Comparison of ENCODE assay signal across 18 cellular contexts in genomic region chr10:25815236-25815635, GRCh38.
DNase-seq lines count a peak whose midpoint lies in the region; ATAC-seq and TF ChIP-seq lines count a peak whose summit lies in the region.
"Had no signal": no experiment of that assay in that cellular context is flagged by ENCODE, and none has a peak within 500 bp of the region (broad histone marks: within the 10 kb centered on the region; RNA-seq: fewer than 3 reads in every experiment).

No MANE protein-coding gene starts in this region.

- H3K4me1 ChIP-seq in H9 (ENCODE audit: insufficient read depth, low read length): no peaks in the 10 kb centered on the region; the same call in 1 of the 2 replicates
- H3K4me1 ChIP-seq in adrenal gland (replicated peaks in 1 of 2): no peaks in the 10 kb centered on the region

- no peak overlapping the region for H3T11ph ChIP-seq in H9 (ENCODE audit: low read length)

- H3K36me3 Mint-ChIP-seq in H9 (ENCODE audit: insufficient read depth in 1 of 3, low read depth in 3 of 3): peaks cover 0 to 5% (median 0%) of the 10 kb centered on the region in 3 experiments; a peak in 1 of 7 replicates
- H3K36me3 Mint-ChIP-seq: CD14-positive monocyte had no signal

- no peak for TF ChIP-seq CTCF in astrocyte of the spinal cord (IDR thresholded peaks at IDR 0.05; ENCODE audit: low read depth, low read length)
- TF ChIP-seq CTCF in H9 (conservative IDR thresholded peaks at IDR 0.05): no peak
- no peak for TF ChIP-seq CTCF in adrenal gland (IDR thresholded peaks at IDR 0.05)

- H3K36me3 ChIP-seq in adrenal gland (replicated peaks in 1 of 2): no peaks in the 10 kb centered on the region

- H2BK20ac ChIP-seq in H9 (ENCODE audit: low read depth, low read length, poor library complexity, severe bottlenecking): no peak overlapping the region

- no peak overlapping the region for H2AFZ ChIP-seq in H9 (ENCODE audit: low read length)

- no CpG with 5 or more reads among the region's 1 CpG for WGBS in H9 (ENCODE audit: extremely low coverage, insufficient read length, low lambda C conversion rate)
- WGBS in adrenal gland, 4 donors: 33 to 90% (median 61%) methylated on average over 1 of the region's 1 CpG

- no peak overlapping the region for H2BK12ac ChIP-seq in H9 (ENCODE audit: insufficient read length, low read depth, low read length)

- intact Hi-C loops in adrenal gland (cut with DNase I): no loop called here

- H3K4me1 Mint-ChIP-seq in H9: peaks cover 31 to 34% of the 10 kb centered on the region in 2 experiments
- H3K4me1 Mint-ChIP-seq: CD14-positive monocyte had no signal

- H3K56ac ChIP-seq in H9 (ENCODE audit: insufficient read length, low read depth, low read length): no peak overlapping the region

- H3K27me3 Mint-ChIP-seq in H9 (ENCODE audit: low read depth): no peaks in the 10 kb centered on the region

- no peak overlapping the region for H3K4me2 ChIP-seq in H9 (ENCODE audit: insufficient read depth, insufficient read length, low read length)

- H3K9me3 ChIP-seq in H9 (ENCODE audit: control insufficient read depth, low read depth, low read length) (no peaks in the 10 kb centered on the region), adrenal gland (replicated peaks in 1 of 3) (no peaks in the 10 kb centered on the region)

- H3K27me3 ChIP-seq in H9 (ENCODE audit: insufficient read depth, low read length) (no peaks in the 10 kb centered on the region), adrenal gland (peaks cover 7% of the 10 kb centered on the region)

- no peaks in the 10 kb centered on the region for H3K23me2 ChIP-seq in H9 (ENCODE audit: insufficient read length, low read depth, low read length, poor library complexity, severe bottlenecking)

- no peak overlapping the region for H3K4me3 ChIP-seq in astrocyte of the spinal cord (ENCODE audit: low read depth, low read length)
- H3K4me3 ChIP-seq in adrenal gland: no peak overlapping the region

- H2BK15ac ChIP-seq in H9 (ENCODE audit: low read depth, low read length): no peak overlapping the region

- no peak overlapping the region for H2BK120ac ChIP-seq in H9 (ENCODE audit: low read depth, low read length, poor library complexity, severe bottlenecking)

- no peak overlapping the region for H3K4ac ChIP-seq in H9 (ENCODE audit: low read depth, low read length)

- H3K18ac ChIP-seq in H9 (ENCODE audit: insufficient read length, low read depth, low read length): no peak overlapping the region

- no peak overlapping the region for H4K5ac ChIP-seq in H9 (ENCODE audit: insufficient read length, low read depth, low read length)

- H3K14ac ChIP-seq in H9 (ENCODE audit: insufficient read depth, low read length): no peak overlapping the region

- H3K27ac ChIP-seq in H9 (ENCODE audit: insufficient read length, low read depth, low read length): no peak overlapping the region
- H3K27ac ChIP-seq in adrenal gland: no peak overlapping the region

- no peak overlapping the region for H3K23ac ChIP-seq in H9 (ENCODE audit: insufficient read length, low read depth, low read length)

- H4K8ac ChIP-seq in H9 (replicated peaks; ENCODE audit: insufficient read length, low read depth, low read length): no peak overlapping the region

- no peaks in the 10 kb centered on the region for H4K20me1 ChIP-seq in H9 (ENCODE audit: control insufficient read depth, insufficient read depth, insufficient read length)

- in situ Hi-C loops in Caki2 (cut with HindIII; ENCODE audit: low pct_unique_long_range_greater_than_20kb, low sequenced_read_pairs) (no loop called here), astrocyte of the spinal cord (cut with HindIII; ENCODE audit: low sequenced_read_pairs) (no loop called here)

- no peak overlapping the region for H2AK5ac ChIP-seq in H9 (ENCODE audit: insufficient read length, low read length)

- H3K27ac Mint-ChIP-seq in H9: no peak overlapping the region
- H3K27ac Mint-ChIP-seq: CD14-positive monocyte had no signal

- no peak overlapping the region for H3K9ac ChIP-seq in H9 (ENCODE audit: extremely low read depth, insufficient read length, low read length)

- no peak overlapping the region for H3K4me3 Mint-ChIP-seq in H9
- H3K4me3 Mint-ChIP-seq: CD14-positive monocyte had no signal

- no peak overlapping the region for H4K91ac ChIP-seq in H9 (ENCODE audit: insufficient read length, low read depth, low read length)

- H3K79me1 ChIP-seq in H9 (ENCODE audit: insufficient read depth, low read depth, low read length, poor library complexity, severe bottlenecking): no peaks in the 10 kb centered on the region

- ATAC-seq in HG03280 (IDR thresholded peaks at IDR 0.05; ENCODE audit: unreplicated experiment): no peak
- ATAC-seq: Panc1, SK-N-SH treated with all-trans-retinoic acid at 6 μM for 48 hours had no signal

- TF ChIP-seq POLR2A in adrenal gland (IDR thresholded peaks at IDR 0.05): no peak

- DNase-seq in Caki2 (ENCODE audit: low read depth) (peak; percentile 16), NCI-H69 (lab: John Stamatoyannopoulos, UW) (peak; percentile 44), astrocyte of the spinal cord (ENCODE audit: low read depth, low spot score) (peak; percentile 64), iris pigment epithelial cell (ENCODE audit: low read depth) (peak; percentile 31), SW480 (ENCODE audit: low spot score) (no peak), H9 (no peak), adrenal gland (no peak)
- DNase-seq: COR-L47, NCI-H1417 treated with DMSO at 0.1 percent for 48 hours, NCI-H1930, NCI-H2171, NCI-H446 treated with DMSO at 0.1 percent for 48 hours, NCI-H774, Right ventricle myocardium superior had no signal

- peaks cover 0 to 3% of the 10 kb centered on the region in 2 experiments; a peak in 3 of 5 replicates for H3K9me3 Mint-ChIP-seq in H9

- no peaks in the 10 kb centered on the region for H3K79me2 ChIP-seq in H9 (ENCODE audit: insufficient read depth, low read length)

- H2BK5ac ChIP-seq in H9 (ENCODE audit: insufficient read length, low read length): no peak overlapping the region

Comparison
In these comparisons a context has a peak if more than half of its experiments do, and no peak if none do; other contexts are left out.
1. DNase-seq: peak in Caki2 (single experiment), NCI-H69 (single experiment), astrocyte of the spinal cord (single experiment) and iris pigment epithelial cell (single experiment); none in SW480 (single experiment), H9 (single experiment) and adrenal gland (0 of 7).